10 cellular contexts compared by ENCODE assay signal in the genomic region with DNA sequence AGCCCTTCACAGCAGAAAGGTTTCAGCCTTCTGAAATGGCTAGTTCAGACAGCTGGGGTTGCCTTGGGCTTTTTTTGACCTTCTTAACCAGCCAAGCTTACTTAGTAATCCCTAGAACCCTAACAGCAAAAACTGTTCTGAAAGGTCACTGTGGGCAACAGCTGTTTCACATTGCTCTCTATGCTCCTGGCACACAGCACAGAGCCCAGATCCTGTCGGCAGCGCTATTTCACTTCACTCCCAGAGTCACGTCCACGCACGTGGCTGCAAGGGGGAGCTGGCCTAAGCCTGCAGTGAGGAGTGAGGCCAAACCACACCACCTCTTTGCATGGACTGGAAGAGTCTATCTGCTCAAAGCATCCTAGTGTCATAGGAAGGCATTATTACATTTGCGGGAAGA.
DNase-seq lines count a peak whose midpoint lies in the region; ATAC-seq, FAIRE-seq and TF ChIP-seq lines count a peak whose summit lies in the region.
"Had no signal": no experiment of that assay in that cellular context is flagged by ENCODE, and none has a peak within 500 bp of the region (broad histone marks: within the 10 kb centered on the region; RNA-seq: fewer than 3 reads in every experiment).

No MANE protein-coding gene starts in this region.

- H3K27ac Mint-ChIP-seq in nephron = peak overlapping the region in 2 of 3 experiments; percentile 6 to 31
- H3K27ac Mint-ChIP-seq: progenitor cell of endocrine pancreas; stimulated activated effector memory CD8-positive, alpha-beta T cell treated with anti-CD3 and anti-CD28 coated beads, Interleukin-12 subunit alpha, Interleukin-12 subunit beta, amount 100 ng/mL, for 72 hours had no signal

- TF ChIP-seq POLR2A in H54 (IDR thresholded peaks at IDR 0.05; ENCODE audit: low read depth, low read length) = no peak

- ATAC-seq in GM18909 (IDR thresholded peaks at IDR 0.05; ENCODE audit: poor library complexity, unreplicated experiment) (peak; percentile 78), HG02678 (IDR thresholded peaks at IDR 0.05; ENCODE audit: unreplicated experiment) (peak; percentile 69), HG03575 (IDR thresholded peaks at IDR 0.05; ENCODE audit: extremely low read depth, insufficient number of reproducible peaks, low FRiP score, unreplicated experiment) (peak; percentile 58)
- ATAC-seq: stimulated activated effector memory CD8-positive, alpha-beta T cell treated with anti-CD3 and anti-CD28 coated beads, Interleukin-12 subunit alpha, Interleukin-12 subunit beta, amount 100 ng/mL, for 72 hours had no signal

- DNase-seq in urothelium cell line (ENCODE audit: low spot score) (no peak), H54 (ENCODE audit: insufficient read length, low spot score) (no peak), NCI-H2227 treated with DMSO at 0.1 percent for 48 hours (lab: John Stamatoyannopoulos, UW) (no peak)
- no peak for DNase-seq in stimulated activated CD4-positive, alpha-beta T cell treated with anti-CD3 and anti-CD28 coated beads, Interleukin-4, amount 100 ng/mL, for 24 hours

- TF ChIP-seq CTCF in nephron (IDR thresholded peaks at IDR 0.05; ENCODE audit: unreplicated experiment in 3 of 3) = no peak

- peaks cover 41% of the 10 kb centered on the region for H3K4me1 Mint-ChIP-seq in nephron

- peaks cover 9% of the 10 kb centered on the region for H3K9me3 Mint-ChIP-seq in nephron
- H3K9me3 Mint-ChIP-seq: stimulated activated effector memory CD8-positive, alpha-beta T cell treated with anti-CD3 and anti-CD28 coated beads, Interleukin-12 subunit alpha, Interleukin-12 subunit beta, amount 100 ng/mL, for 72 hours had no signal

- no peak for FAIRE-seq in urothelium cell line (lab: Jason Lieb, UNC)
- FAIRE-seq in H54 (lab: Jason Lieb, UNC) = no peak

- H3K4me3 Mint-ChIP-seq in nephron = no peak overlapping the region
- H3K4me3 Mint-ChIP-seq: stimulated activated effector memory CD8-positive, alpha-beta T cell treated with anti-CD3 and anti-CD28 coated beads, Interleukin-12 subunit alpha, Interleukin-12 subunit beta, amount 100 ng/mL, for 72 hours had no signal

- peaks cover 17% of the 10 kb centered on the region for H3K36me3 Mint-ChIP-seq in nephron (ENCODE audit: low read depth)
- H3K36me3 Mint-ChIP-seq: stimulated activated effector memory CD8-positive, alpha-beta T cell treated with anti-CD3 and anti-CD28 coated beads, Interleukin-12 subunit alpha, Interleukin-12 subunit beta, amount 100 ng/mL, for 72 hours had no signal

- no peaks in the 10 kb centered on the region for H3K27me3 Mint-ChIP-seq in nephron (ENCODE audit: low read depth)
- H3K27me3 Mint-ChIP-seq: progenitor cell of endocrine pancreas had no signal
